ENCODE assay signal across 8 cellular contexts in the genomic region with DNA sequence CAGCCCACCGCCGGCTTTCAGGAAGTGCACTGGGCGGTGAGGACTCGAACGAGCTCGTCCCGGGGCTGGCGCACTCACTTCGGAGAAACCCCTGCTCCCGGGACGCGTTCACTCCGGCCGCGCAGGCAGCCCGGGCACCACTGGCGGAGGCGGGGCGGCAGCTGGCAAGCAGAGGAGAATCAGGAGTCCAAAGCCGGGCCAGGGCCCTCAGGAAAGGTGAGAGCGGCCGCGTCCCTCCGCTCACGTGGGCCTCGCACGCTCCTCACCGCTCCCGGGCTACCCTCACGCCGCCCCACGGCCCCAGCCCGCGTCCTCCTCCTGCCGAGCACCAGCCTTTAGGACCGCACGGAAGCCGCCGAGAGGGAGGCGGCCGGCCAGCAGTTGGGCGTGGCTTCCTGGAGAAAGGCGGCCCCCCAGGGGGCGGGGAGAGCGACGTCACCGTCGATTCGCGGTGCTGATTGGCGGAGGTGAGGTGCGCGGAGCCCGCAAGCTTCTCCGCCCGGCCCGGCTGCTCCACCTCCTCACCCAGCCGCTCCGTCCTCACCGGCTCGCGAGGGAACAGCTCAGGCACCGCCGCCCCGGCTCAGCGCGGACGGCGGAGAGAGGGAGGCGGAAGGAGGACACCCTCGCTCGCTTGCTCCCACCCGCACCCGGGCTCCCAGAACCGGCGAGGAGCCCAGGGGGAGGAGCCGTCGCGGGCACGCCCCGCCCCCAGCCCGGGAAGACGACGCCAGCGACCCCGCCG. TPM values are rescaled to one million over a fixed set of nuclear protein-coding genes. Genes with fewer than 3 reads are reported as not detected.
DNase-seq lines count a peak whose midpoint lies in the region; ATAC-seq lines count a peak whose summit lies in the region.

A gene (plus strand): TSS at position 516 of the 745 bp plus-strand sequence. CDS start 400 bp downstream, outside the sequence.

- no peaks in the 10 kb centered on the region for H3K27me3 Mint-ChIP-seq in effector memory CD8-positive, alpha-beta T cell
- no peaks in the 10 kb centered on the region for H3K27me3 Mint-ChIP-seq in memory B cell

- peaks cover 16 to 30% of the 10 kb centered on the region in 2 donors for H3K4me1 Mint-ChIP-seq in effector memory CD8-positive, alpha-beta T cell (ENCODE audit: low read depth in 2 of 2)
- peaks cover 20% of the 10 kb centered on the region for H3K4me1 Mint-ChIP-seq in memory B cell

- peak; percentile 99 for DNase-seq in COLO668 (lab: John Stamatoyannopoulos, UW; ENCODE audit: unreplicated experiment)
- DNase-seq in HT1080 (ENCODE audit: low read depth) = peak; percentile 98
- peak; percentile 96 for DNase-seq in NOMO-1 treated with DMSO at 0.1 percent for 48 hours (lab: John Stamatoyannopoulos, UW; ENCODE audit: unreplicated experiment)
- peak; percentile 94 to 97 for DNase-seq in activated CD8-positive, alpha-beta memory T cell treated with anti-CD3 and anti-CD28 coated beads for 4 hours (ENCODE audit: low read depth in 2 of 2)
- DNase-seq in effector memory CD8-positive, alpha-beta T cell = peak; percentile 98 to 100 (median 100)
- peak; percentile 100 for DNase-seq in memory B cell (ENCODE audit: low spot score in 2 of 2)
- peak; percentile 95 for DNase-seq in stimulated activated CD8-positive, alpha-beta memory T cell treated with anti-CD3 and anti-CD28 coated beads, Interleukin-12 subunit alpha, Interleukin-12 subunit beta, amount 100 ng/mL, for 24 hours (ENCODE audit: extremely low read depth)

- peak; percentile 68 for ATAC-seq in GM21360 (IDR thresholded peaks at IDR 0.05; ENCODE audit: unreplicated experiment)
- ATAC-seq in effector memory CD8-positive, alpha-beta T cell (replicated peaks) = peak; percentile 74
- peak; percentile 72 for ATAC-seq in memory B cell (ENCODE audit: low read depth)

- peaks cover 26% of the 10 kb centered on the region for H3K36me3 Mint-ChIP-seq in effector memory CD8-positive, alpha-beta T cell (ENCODE audit: insufficient read depth)
- H3K36me3 Mint-ChIP-seq in memory B cell = peaks cover 4% of the 10 kb centered on the region

- H3K9me3 Mint-ChIP-seq in effector memory CD8-positive, alpha-beta T cell = no peaks in the 10 kb centered on the region
- H3K9me3 Mint-ChIP-seq in memory B cell = no peaks in the 10 kb centered on the region

- H3K27ac Mint-ChIP-seq in effector memory CD8-positive, alpha-beta T cell = peak within 1 kb of the TSS; percentile 92 to 94
- H3K27ac Mint-ChIP-seq in memory B cell = peak within 1 kb of the TSS; percentile 91

- peak within 1 kb of the TSS; percentile 93 to 98 for H3K4me3 Mint-ChIP-seq in effector memory CD8-positive, alpha-beta T cell
- H3K4me3 Mint-ChIP-seq in memory B cell = peak within 1 kb of the TSS; percentile 90

RNA-seq across cellular contexts. Expression of the gene that starts here (rescaled TPM):
- 10.5 and 12.6 TPM in 2 replicates for total RNA-seq in HT1080 (2014; rRNA removed; shearing (Covaris generic))
- 5.7 and 7.3 TPM in 2 replicates for polyA plus RNA-seq in HT1080 (2015; cell fraction: cytosol; rRNA removed)
- 6.8 and 6.9 TPM in 2 replicates for polyA plus RNA-seq in HT1080 (2015; cell fraction: nucleus; rRNA removed)

Comparison
In these comparisons a context has a peak if more than half of its experiments do, and no peak if none do; other contexts are left out.
1. Peak in every context shown above with its lines: DNase-seq and ATAC-seq.